In the genomic region with DNA sequence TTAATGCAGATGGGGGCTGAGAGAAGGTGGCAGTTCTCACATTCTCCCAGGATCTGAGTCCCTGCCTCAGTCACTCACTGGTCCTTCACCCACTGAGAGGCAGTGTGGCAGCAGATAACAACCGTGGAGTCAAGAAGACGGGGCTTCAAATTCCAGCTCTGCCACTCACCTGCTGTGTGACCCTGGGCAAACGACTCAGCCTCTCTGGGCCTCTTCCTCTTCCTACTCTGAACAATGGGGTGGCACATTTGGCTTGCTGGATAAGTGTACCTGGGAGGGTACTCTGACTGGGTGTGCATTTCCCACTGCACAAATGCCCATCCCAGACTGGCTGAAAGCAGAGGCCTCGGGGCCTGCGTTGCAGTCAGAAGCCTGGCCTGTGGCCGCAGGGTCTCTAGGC, we compare ENCODE assay signal across 18 cellular contexts.
"Had no signal": no experiment of that assay in that cellular context is flagged by ENCODE, and none has a peak within 500 bp of the region (broad histone marks: within the 10 kb centered on the region; RNA-seq: fewer than 3 reads in every experiment).

No MANE protein-coding gene starts in this region.

- H3K27me3 Mint-ChIP-seq: activated naive CD8-positive, alpha-beta T cell treated with anti-CD3 and anti-CD28 coated beads, Interleukin-2, amount 50 U/mL, for 24 hours had no signal

- H3K9me3 Mint-ChIP-seq: activated naive CD8-positive, alpha-beta T cell treated with anti-CD3 and anti-CD28 coated beads, Interleukin-2, amount 50 U/mL, for 24 hours; nephron progenitor cell; T-helper 2 cell treated with Interferon-gamma antibody and Interleukin-4, amounts not matched to agents 5 μg/mL and 100 μg/mL, for 36 hours had no signal

- H3K27me3 ChIP-seq: cardiac muscle cell, heart left ventricle, upper lobe of left lung had no signal

- H3K36me3 ChIP-seq: cardiac muscle cell, heart left ventricle, upper lobe of left lung, WERI-Rb-1 had no signal

- H3K9me3 ChIP-seq: heart left ventricle, upper lobe of left lung had no signal

- H3K4me1 ChIP-seq: upper lobe of left lung had no signal

- H3K4me3 Mint-ChIP-seq: activated naive CD8-positive, alpha-beta T cell treated with anti-CD3 and anti-CD28 coated beads, Interleukin-2, amount 50 U/mL, for 24 hours; nephron progenitor cell; T-helper 2 cell treated with Interferon-gamma antibody and Interleukin-4, amounts not matched to agents 5 μg/mL and 100 μg/mL, for 36 hours had no signal

- FAIRE-seq: islet of Langerhans, small intestine, TTC549 had no signal

- H3K27ac ChIP-seq: cardiac muscle cell, upper lobe of left lung, WERI-Rb-1 had no signal

- H3K27ac Mint-ChIP-seq: activated naive CD8-positive, alpha-beta T cell treated with anti-CD3 and anti-CD28 coated beads, Interleukin-2, amount 50 U/mL, for 24 hours; nephron progenitor cell; T-helper 2 cell treated with Interferon-gamma antibody and Interleukin-4, amounts not matched to agents 5 μg/mL and 100 μg/mL, for 36 hours had no signal

- DNase-seq: activated CD4-positive, alpha-beta T cell treated with anti-CD3 and anti-CD28 coated beads, Interleukin-2, amount 50 U/mL, for 48 hours; activated gamma-delta T cell; activated naive CD4-positive, alpha-beta T cell treated with anti-CD3 and anti-CD28 coated beads, Interleukin-2, amount 50 U/mL, for 16 hours; activated naive CD8-positive, alpha-beta T cell treated with anti-CD3 and anti-CD28 coated beads, Interleukin-2, amount 50 U/mL, for 24 hours; heart left ventricle; nephron progenitor cell; nucleus accumbens; small intestine; stimulated activated CD4-positive, alpha-beta T cell treated with anti-CD3 and anti-CD28 coated beads, Interleukin-2, amount 100 ng/mL, for 48 hours; stimulated activated CD8-positive, alpha-beta memory T cell treated with anti-CD3 and anti-CD28 coated beads, Interleukin-4, amount 100 ng/mL, for 48 hours; stimulated activated naive CD8-positive, alpha-beta T cell treated with anti-CD3 and anti-CD28 coated beads, Interleukin-15, Interleukin-2, amounts not matched to agents 100 U/mL and 50 U/mL, for 24 hours; upper lobe of left lung; WERI-Rb-1 had no signal

- ATAC-seq: activated naive CD8-positive, alpha-beta T cell treated with anti-CD3 and anti-CD28 coated beads, Interleukin-2, amount 50 U/mL, for 24 hours; heart left ventricle; sciatic nerve; stimulated activated naive CD8-positive, alpha-beta T cell treated with anti-CD3 and anti-CD28 coated beads, Interleukin-15, Interleukin-2, amounts not matched to agents 100 U/mL and 50 U/mL, for 24 hours had no signal

- H3K4me3 ChIP-seq: cardiac muscle cell, heart left ventricle, upper lobe of left lung had no signal
